ENCODE assay signal across 8 cellular contexts in the genomic region with DNA sequence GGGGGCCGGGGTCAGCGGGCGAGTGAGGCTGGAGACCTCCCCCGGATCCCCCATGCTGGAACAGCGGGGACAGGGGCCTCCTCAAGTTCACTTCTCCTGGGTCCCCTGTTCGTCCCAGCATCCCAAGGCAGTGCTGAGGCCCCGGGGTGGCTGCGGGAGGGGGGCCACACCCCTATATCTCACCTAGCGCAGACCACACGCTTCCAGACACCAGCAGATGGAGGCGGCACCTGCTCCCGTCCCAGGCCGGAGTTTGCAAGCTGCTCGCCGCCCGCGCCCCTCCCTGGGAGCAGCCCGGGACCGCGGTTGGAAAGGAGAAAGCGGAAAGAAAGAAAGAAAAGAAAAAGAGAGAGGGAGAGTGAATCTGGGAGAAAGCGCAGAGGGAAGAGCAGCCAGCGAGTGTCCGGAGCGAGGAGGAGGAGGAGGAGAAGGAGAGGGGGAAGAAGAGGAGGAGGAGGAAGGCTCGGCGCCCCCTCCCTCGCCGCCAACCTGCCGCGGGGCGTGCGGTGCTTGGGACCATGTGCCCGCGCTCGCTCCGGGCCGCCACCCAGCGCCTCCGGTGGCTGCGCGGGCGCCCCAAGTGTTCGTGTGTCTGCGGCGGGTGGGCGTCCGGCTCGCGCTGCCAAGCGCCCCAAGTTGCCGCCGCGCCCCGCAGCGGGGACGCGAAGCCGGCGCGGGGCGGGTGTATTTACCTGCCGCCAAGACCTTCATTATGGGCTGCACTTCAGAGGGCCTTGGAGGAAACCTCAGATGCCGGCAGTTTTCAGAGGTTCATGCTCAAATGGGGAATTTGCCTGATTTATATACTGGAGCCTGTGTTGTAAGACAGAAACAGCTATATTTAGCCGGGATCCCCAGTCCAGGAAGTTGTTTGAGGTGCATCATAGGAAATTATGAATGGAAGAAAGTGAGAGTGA. TPM values are rescaled to one million over a fixed set of nuclear protein-coding genes. Genes with fewer than 3 reads are reported as not detected.
DNase-seq lines count a peak whose midpoint lies in the region; ATAC-seq and TF ChIP-seq lines count a peak whose summit lies in the region.

Gene LIF (minus strand): TSS at position 775 of the 917 bp plus-strand sequence. CDS start 64 bp downstream, at position 711.

- no peak for ATAC-seq in HG03457 (IDR thresholded peaks at IDR 0.05; ENCODE audit: unreplicated experiment)

- intact Hi-C loops in activated CD4-positive, alpha-beta T cell treated with anti-CD3 and anti-CD28 coated beads, Interleukin-2, amount 10 ng/mL, durations not matched to agents 24 days and 14 days (cut with micrococcal nuclease) = loop anchor here (1.0 to 5.0 kb wide), 7 partner anchors 21 to 142 kb away; no protein-coding TSS in a partner anchor

- H3K9me3 Mint-ChIP-seq in activated CD4-positive, alpha-beta T cell treated with anti-CD3 and anti-CD28 coated beads, Interleukin-2, amount 10 ng/mL, durations not matched to agents 24 days and 14 days = no peaks in the 10 kb centered on the region
- no peaks in the 10 kb centered on the region for H3K9me3 Mint-ChIP-seq in mesothelial cell of epicardium

- peak within 1 kb of the TSS; percentile 42; the same call in 1 of the 2 replicates for H3K27ac ChIP-seq in HUES6 (ENCODE audit: low read depth, low read length)

- peak within 1 kb of the TSS; percentile 75 for H3K9ac ChIP-seq in HUES6 (ENCODE audit: low read length)

- no peaks in the 10 kb centered on the region for H3K9me3 ChIP-seq in HUES6 (ENCODE audit: control insufficient read depth, insufficient read depth, low read depth, low read length)

- H3K4me3 Mint-ChIP-seq in activated CD4-positive, alpha-beta T cell treated with anti-CD3 and anti-CD28 coated beads, Interleukin-2, amount 10 ng/mL, durations not matched to agents 24 days and 14 days = peak within 1 kb of the TSS; percentile 97
- peak within 1 kb of the TSS; percentile 89 for H3K4me3 Mint-ChIP-seq in mesothelial cell of epicardium

- H3K36me3 Mint-ChIP-seq in activated CD4-positive, alpha-beta T cell treated with anti-CD3 and anti-CD28 coated beads, Interleukin-2, amount 10 ng/mL, durations not matched to agents 24 days and 14 days (ENCODE audit: low read depth) = peaks cover 49% of the 10 kb centered on the region
- peaks cover 12% of the 10 kb centered on the region for H3K36me3 Mint-ChIP-seq in mesothelial cell of epicardium

- H3K4me3 ChIP-seq in HUES6 (ENCODE audit: low read depth, low read length) = peak within 1 kb of the TSS; percentile 85

- peaks cover 67% of the 10 kb centered on the region for H3K4me1 Mint-ChIP-seq in activated CD4-positive, alpha-beta T cell treated with anti-CD3 and anti-CD28 coated beads, Interleukin-2, amount 10 ng/mL, durations not matched to agents 24 days and 14 days
- H3K4me1 Mint-ChIP-seq in mesothelial cell of epicardium = peaks cover 46% of the 10 kb centered on the region

- peaks cover 21% of the 10 kb centered on the region; the same call in 1 of the 2 replicates for H3K27me3 ChIP-seq in HUES6 (ENCODE audit: control insufficient read depth, insufficient read depth, low read length)

- H3K4me1 ChIP-seq in HUES6 (ENCODE audit: control insufficient read depth, insufficient read depth, low read length) = peaks cover 30% of the 10 kb centered on the region

- no peaks in the 10 kb centered on the region for H3K27me3 Mint-ChIP-seq in activated CD4-positive, alpha-beta T cell treated with anti-CD3 and anti-CD28 coated beads, Interleukin-2, amount 10 ng/mL, durations not matched to agents 24 days and 14 days
- no peaks in the 10 kb centered on the region for H3K27me3 Mint-ChIP-seq in mesothelial cell of epicardium (ENCODE audit: low read depth)

- H3K27ac Mint-ChIP-seq in activated CD4-positive, alpha-beta T cell treated with anti-CD3 and anti-CD28 coated beads, Interleukin-2, amount 10 ng/mL, durations not matched to agents 24 days and 14 days = peak within 1 kb of the TSS; percentile 100
- peak within 1 kb of the TSS; percentile 91 for H3K27ac Mint-ChIP-seq in mesothelial cell of epicardium

- TF ChIP-seq CTCF in mesothelial cell of epicardium (IDR thresholded peaks at IDR 0.05; ENCODE audit: unreplicated experiment) = no peak

- peak; percentile 62 for DNase-seq in AG20443 (ENCODE audit: low spot score)
- DNase-seq in activated CD4-positive, alpha-beta T cell treated with anti-CD3 and anti-CD28 coated beads, Interleukin-2, amount 10 ng/mL, durations not matched to agents 24 days and 14 days = peak; percentile 89
- peak; percentile 41 for DNase-seq in effector CD4-positive, alpha-beta T cell
- DNase-seq in mesothelial cell of epicardium (ENCODE audit: low spot score in 2 of 2, unreplicated experiment in 2 of 2) = peak in 1 of 2 experiments; percentile 55
- peak; percentile 65 for DNase-seq in stromal cell of bone marrow (ENCODE audit: low read depth)
- DNase-seq in GM19240 (ENCODE audit: insufficient read length, low spot score) = no peak

- peaks cover 15% of the 10 kb centered on the region for H3K36me3 ChIP-seq in HUES6 (ENCODE audit: control insufficient read depth, insufficient read depth, low read length)

RNA-seq across cellular contexts. Expression of gene LIF, which starts in this region (rescaled TPM):
- 509 and 511 TPM in 2 replicates for total RNA-seq in activated CD4-positive, alpha-beta T cell treated with anti-CD3 and anti-CD28 coated beads, Interleukin-2, amount 10 ng/mL, durations not matched to agents 24 days and 14 days
- total RNA-seq in mesothelial cell of epicardium = 15.4 to 16.9 TPM (median 15.8 TPM) in 3 replicates

Comparison
In these comparisons a context has a peak if more than half of its experiments do, and no peak if none do; other contexts are left out.
1. RNA of gene LIF (total RNA-seq): 509 to 511 TPM in activated CD4-positive, alpha-beta T cell treated with anti-CD3 and anti-CD28 coated beads, Interleukin-2, amount 10 ng/mL, durations not matched to agents 24 days and 14 days; 15.4 to 16.9 TPM in mesothelial cell of epicardium; every median in the first group is over 10 times any median in the second.